Comparison of ENCODE assay signal across 18 cellular contexts in the genomic region with DNA sequence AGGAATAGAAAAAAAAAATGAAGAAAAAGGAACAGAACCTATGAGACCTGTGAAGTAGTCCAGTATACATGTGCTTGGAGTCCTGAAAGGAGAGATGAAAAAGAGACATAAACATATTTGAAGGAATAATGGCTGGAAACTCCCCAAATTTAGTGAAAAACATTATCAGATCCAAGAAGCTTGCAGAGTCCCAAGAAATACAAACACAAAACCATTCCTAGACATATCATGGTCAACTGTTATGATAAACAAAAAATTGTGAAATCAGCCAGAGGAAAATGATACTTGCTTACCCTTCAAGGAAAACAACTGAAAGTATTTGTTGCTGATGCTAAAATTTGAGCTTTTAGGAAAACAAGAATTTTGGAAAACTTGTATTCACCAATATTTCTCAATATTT.
DNase-seq lines count a peak whose midpoint lies in the region; ATAC-seq and TF ChIP-seq lines count a peak whose summit lies in the region.
"Had no signal": no experiment of that assay in that cellular context is flagged by ENCODE, and none has a peak within 500 bp of the region (broad histone marks: within the 10 kb centered on the region; RNA-seq: fewer than 3 reads in every experiment).

No MANE protein-coding gene starts in this region.

- H3K9me3 Mint-ChIP-seq in MCF 10A (ENCODE audit: unreplicated experiment) = no peaks in the 10 kb centered on the region
- H3K9me3 Mint-ChIP-seq: CD8-positive, alpha-beta memory T cell had no signal

- H3K36me3 ChIP-seq in breast epithelium = no peaks in the 10 kb centered on the region
- H3K36me3 ChIP-seq in PC-9 (ENCODE audit: low read depth) = no peaks in the 10 kb centered on the region

- H3K4me3 ChIP-seq in breast epithelium (no peak overlapping the region), cardiac fibroblast (replicated peaks in 1 of 2; ENCODE audit: low read depth in 2 of 2, low read length in 2 of 2) (no peak overlapping the region), fibroblast of the aortic adventitia (ENCODE audit: low read depth, low read length) (no peak overlapping the region), PC-9 (no peak overlapping the region)
- H3K4me3 ChIP-seq: BLaER1 treated with 17β-estradiol and CSF1 and Interleukin-3, amounts not matched to agents 10 nM and 100 nM had no signal

- TF ChIP-seq POLR2A in breast epithelium (IDR thresholded peaks at IDR 0.05) = no peak

- H3K9me2 ChIP-seq in PC-9 (ENCODE audit: insufficient read depth) = peaks cover 3% of the 10 kb centered on the region; the same call in 1 of the 2 replicates

- H3K4me2 ChIP-seq in PC-9 = no peak overlapping the region
- H3K4me2 ChIP-seq: BLaER1 treated with 17β-estradiol and CSF1 and Interleukin-3, amounts not matched to agents 10 nM and 100 nM had no signal

- H2AFZ ChIP-seq in PC-9 = no peak overlapping the region

- H3K27ac Mint-ChIP-seq in MCF 10A (ENCODE audit: low read depth, unreplicated experiment) = no peak overlapping the region
- H3K27ac Mint-ChIP-seq: CD8-positive, alpha-beta memory T cell; IgD-negative memory B cell had no signal

- no peaks in the 10 kb centered on the region for H3K4me1 ChIP-seq in breast epithelium
- H3K4me1 ChIP-seq in PC-9 (replicated peaks; ENCODE audit: insufficient read depth) = peaks cover 5% of the 10 kb centered on the region; the same call in 1 of the 2 replicates

- intact Hi-C loops in MCF 10A (cut with micrococcal nuclease) = no loop called here
- intact Hi-C loops in breast epithelium (cut with DNase I; ENCODE audit: low total_unique reads) = no loop called here
- intact Hi-C loops in PC-9 (cut with micrococcal nuclease; ENCODE audit: unreplicated experiment) = no loop called here

- peaks cover 10% of the 10 kb centered on the region; the same call in 1 of the 2 replicates for H3F3A ChIP-seq in PC-9 (ENCODE audit: insufficient read depth, low read depth)

- no peaks in the 10 kb centered on the region for H3K27me3 Mint-ChIP-seq in MCF 10A (ENCODE audit: insufficient read depth, unreplicated experiment)
- H3K27me3 Mint-ChIP-seq: CD8-positive, alpha-beta memory T cell; IgD-negative memory B cell had no signal

- H4K20me1 ChIP-seq in PC-9 (ENCODE audit: insufficient read depth) = no peaks in the 10 kb centered on the region

- no peak for TF ChIP-seq CTCF in MCF 10A (IDR thresholded peaks at IDR 0.05; ENCODE audit: unreplicated experiment)
- no peak for TF ChIP-seq CTCF in breast epithelium (IDR thresholded peaks at IDR 0.05)
- no peak for TF ChIP-seq CTCF in cardiac fibroblast (IDR thresholded peaks at IDR 0.05; ENCODE audit: low read depth, low read length)
- no peak for TF ChIP-seq CTCF in fibroblast of the aortic adventitia (IDR thresholded peaks at IDR 0.05; ENCODE audit: insufficient read depth, low read length)
- TF ChIP-seq CTCF in PC-9 (conservative IDR thresholded peaks at IDR 0.05) = no peak

- H3K27me3 ChIP-seq in breast epithelium (no peaks in the 10 kb centered on the region), PC-9 (ENCODE audit: insufficient read depth, low read depth) (no peaks in the 10 kb centered on the region)
- H3K27me3 ChIP-seq: BLaER1 treated with 17β-estradiol and CSF1 and Interleukin-3, amounts not matched to agents 10 nM and 100 nM had no signal

- CTCF ChIA-PET in MCF 10A (lab: Yijun Ruan, JAX) = interaction anchor here (0.6 to 0.7 kb wide), 2 partner anchors 26 to 938 kb away, joined by 3 to 4 read pairs; no protein-coding TSS in a partner anchor
- CTCF ChIA-PET in PC-9 (lab: Charles Lee) = no interaction called here

- peaks cover 12% of the 10 kb centered on the region for H3K36me3 Mint-ChIP-seq in MCF 10A (ENCODE audit: insufficient read depth, unreplicated experiment)

- H3K79me2 ChIP-seq in PC-9 (ENCODE audit: low read depth) = no peaks in the 10 kb centered on the region

- H3K27ac ChIP-seq in breast epithelium = no peak overlapping the region
- no peak overlapping the region for H3K27ac ChIP-seq in PC-9
- H3K27ac ChIP-seq: 22Rv1; BLaER1 treated with 17β-estradiol and CSF1 and Interleukin-3, amounts not matched to agents 10 nM and 100 nM had no signal

- ATAC-seq in GM21528 (IDR thresholded peaks at IDR 0.05; ENCODE audit: low FRiP score, unreplicated experiment) = no peak
- no peak for ATAC-seq in GM21737 (IDR thresholded peaks at IDR 0.05; ENCODE audit: unreplicated experiment)

- DNase-seq in MCF 10A (ENCODE audit: unreplicated experiment) (peak; percentile 29), breast epithelium (ENCODE audit: low spot score in 2 of 2) (no peak), cardiac fibroblast (ENCODE audit: low read depth in 2 of 2) (peak; percentile 40 to 51), fibroblast of the aortic adventitia (ENCODE audit: low read depth) (peak; percentile 50), PC-9 (no peak), T-helper 2 cell (no peak)
- DNase-seq: CD8-positive, alpha-beta memory T cell; DMS79; MV-4-11; NCI-H1417; NCI-H187 treated with DMSO at 0.1 percent for 48 hours; NCI-H526 treated with DMSO at 0.1 percent for 48 hours; RPMI8226 had no signal

- H3K9me3 ChIP-seq in breast epithelium = no peaks in the 10 kb centered on the region
- no peaks in the 10 kb centered on the region for H3K9me3 ChIP-seq in PC-9 (ENCODE audit: insufficient read depth, low read depth)
- H3K9me3 ChIP-seq: BLaER1 treated with 17β-estradiol and CSF1 and Interleukin-3, amounts not matched to agents 10 nM and 100 nM had no signal

- BruUV-seq in MCF 10A (replicated peaks; lab: Mats Ljungman, UMichigan) (no TSS peak), PC-9 (replicated peaks; lab: Mats Ljungman, UMichigan) (no TSS peak)

- no peak overlapping the region for H3K4me3 Mint-ChIP-seq in MCF 10A (ENCODE audit: unreplicated experiment)
- H3K4me3 Mint-ChIP-seq: CD8-positive, alpha-beta memory T cell; IgD-negative memory B cell had no signal

- POLR2A ChIA-PET in MCF 10A (lab: Yijun Ruan, JAX) = interaction anchor here (0.6 to 1.0 kb wide), 3 partner anchors 26 to 130 kb away, joined by 3 read pairs; no protein-coding TSS in a partner anchor
- POLR2A ChIA-PET in PC-9 (lab: Charles Lee; ENCODE audit: unreplicated experiment) = interaction anchor here (0.6 kb wide), 1 partner anchor 21 kb away, joined by 6 read pairs; no protein-coding TSS in a partner anchor

- peaks cover 14% of the 10 kb centered on the region for H3K4me1 Mint-ChIP-seq in MCF 10A (ENCODE audit: insufficient read depth, unreplicated experiment)
- H3K4me1 Mint-ChIP-seq: CD8-positive, alpha-beta memory T cell had no signal

Comparison
In these comparisons a context has a peak if more than half of its experiments do, and no peak if none do; other contexts are left out.
1. DNase-seq: peak in MCF 10A (single experiment), cardiac fibroblast (2 of 2) and fibroblast of the aortic adventitia (single experiment); none in breast epithelium (0 of 2), PC-9 (0 of 2) and T-helper 2 cell (0 of 5).